9 cellular contexts compared by ENCODE assay signal in the genomic region with DNA sequence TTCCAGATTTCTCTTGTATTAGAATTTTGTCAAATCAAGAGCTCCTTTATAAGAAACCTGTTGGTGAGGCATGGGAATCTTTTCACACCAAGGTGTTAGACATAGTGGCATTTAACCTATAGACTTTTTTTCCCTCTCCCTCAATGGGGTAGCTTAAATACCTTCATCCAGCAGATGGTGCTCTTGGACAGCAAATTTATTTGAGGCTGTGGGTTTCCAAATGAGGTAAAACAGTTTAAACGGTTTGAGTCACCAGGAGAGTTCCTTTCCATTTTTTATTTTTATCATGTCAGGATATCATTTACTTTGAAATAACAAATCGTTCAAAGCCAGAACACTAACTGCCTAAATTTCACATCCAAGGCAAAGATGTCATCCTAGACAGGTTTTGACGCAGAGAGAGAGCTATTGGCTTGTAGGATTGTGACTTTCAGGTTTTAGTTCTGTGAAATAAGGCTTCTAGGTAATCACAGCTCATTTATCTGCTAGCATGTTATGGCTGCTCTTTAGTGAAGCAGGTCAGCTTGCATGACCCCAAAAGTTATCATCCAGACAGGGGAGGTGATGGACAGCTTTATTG.
DNase-seq lines count a peak whose midpoint lies in the region; ATAC-seq and TF ChIP-seq lines count a peak whose summit lies in the region.
"Had no signal": no experiment of that assay in that cellular context is flagged by ENCODE, and none has a peak within 500 bp of the region (broad histone marks: within the 10 kb centered on the region; RNA-seq: fewer than 3 reads in every experiment).

No MANE protein-coding gene starts in this region.

- H3K36me3 ChIP-seq in KOPT-K1 (ENCODE audit: insufficient read depth, low read length) (peaks cover 23% of the 10 kb centered on the region), RWPE2 (ENCODE audit: low read depth) (no peaks in the 10 kb centered on the region), colonic mucosa (no peaks in the 10 kb centered on the region)

- in situ Hi-C loops in G401 (cut with HindIII; ENCODE audit: low sequenced_read_pairs) = no loop called here

- H3K27me3 ChIP-seq in RWPE2 (ENCODE audit: insufficient read depth, poor library complexity, severe bottlenecking) (no peaks in the 10 kb centered on the region), colonic mucosa (no peaks in the 10 kb centered on the region)

- DNase-seq in AG08396 (ENCODE audit: low spot score) (peak; percentile 31), G401 (ENCODE audit: low spot score) (peak; percentile 86), RWPE2 (ENCODE audit: low spot score) (no peak), colonic mucosa (peak; percentile 33), midbrain (lab: John Stamatoyannopoulos, UW) (peak; percentile 14)

- intact Hi-C loops in colonic mucosa (cut with DNase I) = no loop called here

- TF ChIP-seq CTCF in RWPE2 (IDR thresholded peaks at IDR 0.05; ENCODE audit: poor library complexity, severe bottlenecking) (peak; percentile 68), colonic mucosa (IDR thresholded peaks at IDR 0.05) (peak; percentile 23)

- H3K9ac ChIP-seq in colonic mucosa (ENCODE audit: low read depth in 2 of 2, low read length in 2 of 2) = no peak overlapping the region

- peak; percentile 52; the same call in 1 of the 3 replicates for ATAC-seq in RWPE2 (ENCODE audit: low read depth)
- ATAC-seq in GM18867 (IDR thresholded peaks at IDR 0.05; ENCODE audit: unreplicated experiment) = no peak
- no peak for ATAC-seq in GM19395 (IDR thresholded peaks at IDR 0.05; ENCODE audit: unreplicated experiment)
- ATAC-seq: mucosa of descending colon had no signal

- H3K4me1 ChIP-seq in RWPE2 (ENCODE audit: insufficient read depth, poor library complexity, severe bottlenecking) (no peaks in the 10 kb centered on the region), colonic mucosa (no peaks in the 10 kb centered on the region)

- H3K4me3 ChIP-seq in RWPE2 (ENCODE audit: severe bottlenecking) (no peak overlapping the region), colonic mucosa (no peak overlapping the region)
- H3K4me3 ChIP-seq: mucosa of descending colon had no signal

- H3K9me3 ChIP-seq in KOPT-K1 (ENCODE audit: insufficient read depth, low read length, poor library complexity, severe bottlenecking) = no peaks in the 10 kb centered on the region
- no peaks in the 10 kb centered on the region for H3K9me3 ChIP-seq in RWPE2 (ENCODE audit: severe bottlenecking)
- H3K9me3 ChIP-seq in colonic mucosa = no peaks in the 10 kb centered on the region
- H3K9me3 ChIP-seq: mucosa of descending colon had no signal

- H3K27ac ChIP-seq in KOPT-K1 (ENCODE audit: low read depth, low read length, poor library complexity, severe bottlenecking) (peak overlapping the region; percentile 30), RWPE2 (ENCODE audit: poor library complexity, severe bottlenecking) (no peak overlapping the region), colonic mucosa (no peak overlapping the region)
